In the genomic region with DNA sequence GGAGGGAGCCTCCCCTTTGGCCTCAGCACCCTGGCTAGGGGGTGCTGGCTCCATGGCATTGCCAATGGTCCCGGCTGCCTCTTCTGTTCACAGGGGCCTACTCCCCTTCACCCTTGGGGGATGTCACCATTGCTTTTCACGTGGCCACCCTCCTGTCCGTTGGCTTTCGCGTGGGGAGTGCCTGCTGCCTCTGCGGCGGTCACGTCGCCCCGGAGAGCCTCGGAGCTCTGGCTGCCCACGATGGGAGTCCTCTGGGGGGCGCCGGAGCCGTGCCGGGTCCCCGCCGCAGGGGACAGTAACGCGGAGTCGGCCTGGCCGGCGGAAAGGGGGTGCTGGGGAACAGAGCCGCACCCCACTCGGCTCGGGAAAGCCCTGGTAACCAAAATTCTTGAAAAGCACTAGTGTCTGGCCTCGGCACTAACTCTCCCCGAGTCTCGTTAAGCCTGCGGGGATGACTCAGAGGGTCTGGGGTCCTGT, we compare ENCODE assay signal across 1 cellular context.
TF ChIP-seq lines count a peak whose summit lies in the region.

No MANE protein-coding gene starts in this region.

TF ChIP-seq in HepG2, 621 proteins besides CTCF, POLR2A, EP300 and RAD21 (continued from another document and continues in another):
- TF ChIP-seq ZNF318 (CRISPR knock-in tag; IDR thresholded peaks at IDR 0.05) (peak; percentile 64; the same call in 1 of the 2 replicates), ZNF276 (CRISPR knock-in tag; IDR thresholded peaks at IDR 0.05; ENCODE audit: low read depth) (0 out of 2 replicates have a peak, but pooled peaks have one; percentile 28), CBX2 (IDR thresholded peaks at IDR 0.05; ENCODE audit: low read depth, low read length) (no peak), CBX2 (CRISPR knock-in tag; IDR thresholded peaks at IDR 0.05; ENCODE audit: low read depth) (peak; percentile 77; the same call in 1 of the 2 replicates), ZBTB7B (CRISPR knock-in tag; IDR thresholded peaks at IDR 0.05) (peak; percentile 79), ZNF580 (CRISPR knock-in tag; IDR thresholded peaks at IDR 0.05; ENCODE audit: borderline replicate concordance, low read depth) (no peak), ATRX (CRISPR knock-in tag; IDR thresholded peaks at IDR 0.05; ENCODE audit: borderline replicate concordance) (0 out of 2 replicates have a peak, but pooled peaks have one; percentile 26), ZNF790 (CRISPR knock-in tag; IDR thresholded peaks at IDR 0.05; ENCODE audit: borderline replicate concordance) (0 out of 2 replicates have a peak, but pooled peaks have one; percentile 54), IKZF4 (CRISPR knock-in tag; IDR thresholded peaks at IDR 0.05; ENCODE audit: borderline replicate concordance, low read depth, not compliant biosample characterization) (peak; percentile 15), ZSCAN31 (CRISPR knock-in tag; IDR thresholded peaks at IDR 0.05; ENCODE audit: low read depth) (no peak), ZNF703 (CRISPR knock-in tag; IDR thresholded peaks at IDR 0.05; ENCODE audit: borderline replicate concordance) (no peak; the same call in 1 of the 2 replicates), SP1 (IDR thresholded peaks at IDR 0.05) (no peak), SP1 (CRISPR knock-in tag; IDR thresholded peaks at IDR 0.05) (no peak), ZNF678 (CRISPR knock-in tag; IDR thresholded peaks at IDR 0.05) (no peak), SAP130 (CRISPR knock-in tag; IDR thresholded peaks at IDR 0.05; ENCODE audit: low read depth) (no peak), TRIM24 (CRISPR knock-in tag; IDR thresholded peaks at IDR 0.05) (0 out of 2 replicates have a peak, but pooled peaks have one; percentile 15), ZNF614 (CRISPR knock-in tag; IDR thresholded peaks at IDR 0.05; ENCODE audit: borderline replicate concordance) (no peak), XRCC5 (optimal IDR thresholded peaks at IDR 0.05; ENCODE audit: low read length) (no peak), ZNF296 (CRISPR knock-in tag; conservative IDR thresholded peaks at IDR 0.05) (0 out of 2 replicates have a peak, but pooled peaks have one; percentile 58), SOX13 (IDR thresholded peaks at IDR 0.05) (no peak), SOX13 (CRISPR knock-in tag; conservative IDR thresholded peaks at IDR 0.05 in 1 of 2, IDR thresholded peaks at IDR 0.05 in 1 of 2) (peak in 1 of 2 experiments; percentile 23; a peak in 1 of 4 replicates), ZNF766 (CRISPR knock-in tag; IDR thresholded peaks at IDR 0.05; ENCODE audit: borderline replicate concordance) (peak; percentile 17; the same call in 1 of the 2 replicates), ZNF350 (CRISPR knock-in tag; IDR thresholded peaks at IDR 0.05; ENCODE audit: borderline replicate concordance, low read depth) (peak; percentile 32; the same call in 1 of the 2 replicates), ZNF891 (CRISPR knock-in tag; IDR thresholded peaks at IDR 0.05) (0 out of 2 replicates have a peak, but pooled peaks have one; percentile 57), NR2F6 (IDR thresholded peaks at IDR 0.05) (no peak), NR2F6 (CRISPR knock-in tag; IDR thresholded peaks at IDR 0.05) (0 out of 2 replicates have a peak, but pooled peaks have one; percentile 5), ZNF777 (CRISPR knock-in tag; IDR thresholded peaks at IDR 0.05) (peak; percentile 67), MEF2D (CRISPR knock-in tag; IDR thresholded peaks at IDR 0.05) (peak; percentile 22; the same call in 1 of the 2 replicates), HIVEP1 (CRISPR knock-in tag; IDR thresholded peaks at IDR 0.05) (peak; percentile 52; the same call in 1 of the 2 replicates), TOE1 (CRISPR knock-in tag; IDR thresholded peaks at IDR 0.05) (no peak), ZNF34 (CRISPR knock-in tag; IDR thresholded peaks at IDR 0.05; ENCODE audit: borderline replicate concordance) (peak; percentile 3; the same call in 1 of the 2 replicates), STAG1 (CRISPR knock-in tag; IDR thresholded peaks at IDR 0.05) (peak; percentile 66), FOXJ3 (CRISPR knock-in tag; IDR thresholded peaks at IDR 0.05; ENCODE audit: borderline replicate concordance) (peak; percentile 40; the same call in 1 of the 2 replicates), JUND (CRISPR knock-in tag; IDR thresholded peaks at IDR 0.05) (peak; percentile 61), ATF1 (CRISPR knock-in tag; IDR thresholded peaks at IDR 0.05) (no peak)
- TF ChIP-seq, protein P1, sequence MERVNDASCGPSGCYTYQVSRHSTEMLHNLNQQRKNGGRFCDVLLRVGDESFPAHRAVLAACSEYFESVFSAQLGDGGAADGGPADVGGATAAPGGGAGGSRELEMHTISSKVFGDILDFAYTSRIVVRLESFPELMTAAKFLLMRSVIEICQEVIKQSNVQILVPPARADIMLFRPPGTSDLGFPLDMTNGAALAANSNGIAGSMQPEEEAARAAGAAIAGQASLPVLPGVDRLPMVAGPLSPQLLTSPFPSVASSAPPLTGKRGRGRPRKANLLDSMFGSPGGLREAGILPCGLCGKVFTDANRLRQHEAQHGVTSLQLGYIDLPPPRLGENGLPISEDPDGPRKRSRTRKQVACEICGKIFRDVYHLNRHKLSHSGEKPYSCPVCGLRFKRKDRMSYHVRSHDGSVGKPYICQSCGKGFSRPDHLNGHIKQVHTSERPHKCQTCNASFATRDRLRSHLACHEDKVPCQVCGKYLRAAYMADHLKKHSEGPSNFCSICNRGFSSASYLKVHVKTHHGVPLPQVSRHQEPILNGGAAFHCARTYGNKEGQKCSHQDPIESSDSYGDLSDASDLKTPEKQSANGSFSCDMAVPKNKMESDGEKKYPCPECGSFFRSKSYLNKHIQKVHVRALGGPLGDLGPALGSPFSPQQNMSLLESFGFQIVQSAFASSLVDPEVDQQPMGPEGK (CRISPR knock-in tag; IDR thresholded peaks at IDR 0.05) = peak; percentile 50
- TF ChIP-seq, protein P2, sequence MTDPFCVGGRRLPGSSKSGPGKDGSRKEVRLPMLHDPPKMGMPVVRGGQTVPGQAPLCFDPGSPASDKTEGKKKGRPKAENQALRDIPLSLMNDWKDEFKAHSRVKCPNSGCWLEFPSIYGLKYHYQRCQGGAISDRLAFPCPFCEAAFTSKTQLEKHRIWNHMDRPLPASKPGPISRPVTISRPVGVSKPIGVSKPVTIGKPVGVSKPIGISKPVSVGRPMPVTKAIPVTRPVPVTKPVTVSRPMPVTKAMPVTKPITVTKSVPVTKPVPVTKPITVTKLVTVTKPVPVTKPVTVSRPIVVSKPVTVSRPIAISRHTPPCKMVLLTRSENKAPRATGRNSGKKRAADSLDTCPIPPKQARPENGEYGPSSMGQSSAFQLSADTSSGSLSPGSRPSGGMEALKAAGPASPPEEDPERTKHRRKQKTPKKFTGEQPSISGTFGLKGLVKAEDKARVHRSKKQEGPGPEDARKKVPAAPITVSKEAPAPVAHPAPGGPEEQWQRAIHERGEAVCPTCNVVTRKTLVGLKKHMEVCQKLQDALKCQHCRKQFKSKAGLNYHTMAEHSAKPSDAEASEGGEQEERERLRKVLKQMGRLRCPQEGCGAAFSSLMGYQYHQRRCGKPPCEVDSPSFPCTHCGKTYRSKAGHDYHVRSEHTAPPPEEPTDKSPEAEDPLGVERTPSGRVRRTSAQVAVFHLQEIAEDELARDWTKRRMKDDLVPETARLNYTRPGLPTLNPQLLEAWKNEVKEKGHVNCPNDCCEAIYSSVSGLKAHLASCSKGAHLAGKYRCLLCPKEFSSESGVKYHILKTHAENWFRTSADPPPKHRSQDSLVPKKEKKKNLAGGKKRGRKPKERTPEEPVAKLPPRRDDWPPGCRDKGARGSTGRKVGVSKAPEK (CRISPR knock-in tag; IDR thresholded peaks at IDR 0.05; ENCODE audit: borderline replicate concordance) = peak; percentile 92; the same call in 1 of the 2 replicates
- TF ChIP-seq, protein P3, sequence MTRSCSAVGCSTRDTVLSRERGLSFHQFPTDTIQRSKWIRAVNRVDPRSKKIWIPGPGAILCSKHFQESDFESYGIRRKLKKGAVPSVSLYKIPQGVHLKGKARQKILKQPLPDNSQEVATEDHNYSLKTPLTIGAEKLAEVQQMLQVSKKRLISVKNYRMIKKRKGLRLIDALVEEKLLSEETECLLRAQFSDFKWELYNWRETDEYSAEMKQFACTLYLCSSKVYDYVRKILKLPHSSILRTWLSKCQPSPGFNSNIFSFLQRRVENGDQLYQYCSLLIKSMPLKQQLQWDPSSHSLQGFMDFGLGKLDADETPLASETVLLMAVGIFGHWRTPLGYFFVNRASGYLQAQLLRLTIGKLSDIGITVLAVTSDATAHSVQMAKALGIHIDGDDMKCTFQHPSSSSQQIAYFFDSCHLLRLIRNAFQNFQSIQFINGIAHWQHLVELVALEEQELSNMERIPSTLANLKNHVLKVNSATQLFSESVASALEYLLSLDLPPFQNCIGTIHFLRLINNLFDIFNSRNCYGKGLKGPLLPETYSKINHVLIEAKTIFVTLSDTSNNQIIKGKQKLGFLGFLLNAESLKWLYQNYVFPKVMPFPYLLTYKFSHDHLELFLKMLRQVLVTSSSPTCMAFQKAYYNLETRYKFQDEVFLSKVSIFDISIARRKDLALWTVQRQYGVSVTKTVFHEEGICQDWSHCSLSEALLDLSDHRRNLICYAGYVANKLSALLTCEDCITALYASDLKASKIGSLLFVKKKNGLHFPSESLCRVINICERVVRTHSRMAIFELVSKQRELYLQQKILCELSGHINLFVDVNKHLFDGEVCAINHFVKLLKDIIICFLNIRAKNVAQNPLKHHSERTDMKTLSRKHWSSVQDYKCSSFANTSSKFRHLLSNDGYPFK (CRISPR knock-in tag; IDR thresholded peaks at IDR 0.05; ENCODE audit: borderline replicate concordance) = 0 out of 2 replicates have a peak, but pooled peaks have one; percentile 30
- TF ChIP-seq, protein P4, sequence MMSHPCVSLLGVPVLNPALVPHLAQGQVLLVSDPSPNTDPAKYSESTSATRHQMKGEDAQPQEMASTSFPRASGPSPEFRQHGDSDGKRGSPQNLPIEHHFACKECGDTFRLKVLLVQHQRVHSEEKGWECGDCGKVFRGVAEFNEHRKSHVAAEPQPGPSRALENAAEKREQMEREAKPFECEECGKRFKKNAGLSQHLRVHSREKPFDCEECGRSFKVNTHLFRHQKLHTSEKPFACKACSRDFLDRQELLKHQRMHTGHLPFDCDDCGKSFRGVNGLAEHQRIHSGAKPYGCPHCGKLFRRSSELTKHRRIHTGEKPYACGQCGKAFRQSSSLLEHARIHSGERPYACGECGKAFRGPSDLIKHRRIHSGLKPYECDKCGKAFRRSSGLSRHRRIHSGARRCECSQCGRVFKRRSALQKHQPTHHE (CRISPR knock-in tag; IDR thresholded peaks at IDR 0.05; ENCODE audit: borderline replicate concordance) = peak; percentile 45; the same call in 1 of the 2 replicates
